8 cellular contexts compared by ENCODE assay signal in the genomic region with DNA sequence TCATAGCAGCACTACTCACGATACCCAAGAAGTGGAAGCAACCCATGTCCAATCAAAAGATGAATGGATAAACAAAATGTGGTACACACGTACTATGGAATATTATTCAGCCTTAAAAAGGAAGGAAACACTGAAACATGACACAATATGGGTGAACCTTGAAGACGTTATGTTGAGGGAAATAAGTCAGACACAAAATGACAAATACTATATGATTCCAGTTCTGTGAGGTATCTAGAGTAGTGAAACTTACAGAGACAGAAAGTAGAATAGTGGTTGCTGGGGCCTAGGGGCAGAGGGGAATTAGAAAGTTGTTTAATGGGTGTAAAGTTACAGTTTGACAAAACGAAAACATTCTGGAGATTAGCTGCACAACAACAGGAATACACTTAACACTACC. TPM values are rescaled to one million over a fixed set of nuclear protein-coding genes. Genes with fewer than 3 reads are reported as not detected.
DNase-seq lines count a peak whose midpoint lies in the region; ATAC-seq, FAIRE-seq and TF ChIP-seq lines count a peak whose summit lies in the region.

No MANE protein-coding gene starts in this region.

- no peak overlapping the region for H3K9ac ChIP-seq in mesendoderm (ENCODE audit: low read length)

- DNase-seq in activated T-cell treated with anti-CD3 and anti-CD28 coated beads, Interleukin-2, amount 50 U/mL, for 72 hours = peak; percentile 15 to 29
- DNase-seq in activated T-cell treated with anti-CD3 and anti-CD28 coated beads for 4 hours (no peak), H54 (ENCODE audit: insufficient read length, low spot score) (no peak), aorta (no peak), AG20443 (ENCODE audit: low spot score) (no peak), mesendoderm (no peak)
- DNase-seq in stimulated activated effector memory CD8-positive, alpha-beta T cell treated with anti-CD3 and anti-CD28 coated beads, Interleukin-12 subunit alpha, Interleukin-12 subunit beta, amount 100 ng/mL, for 72 hours (ENCODE audit: low spot score in 2 of 2) = no peak

- H3K36me3 ChIP-seq in aorta (ENCODE audit: control insufficient read depth in 1 of 2, insufficient read depth in 2 of 2, low read length in 1 of 2) = no peaks in the 10 kb centered on the region
- no peaks in the 10 kb centered on the region for H3K36me3 ChIP-seq in mesendoderm (ENCODE audit: control insufficient read depth, insufficient read depth, low read length)

- intact Hi-C loops in aorta (cut with DNase I) = no loop called here

- no peaks in the 10 kb centered on the region for H3K27me3 Mint-ChIP-seq in activated T-cell treated with anti-CD3 and anti-CD28 coated beads, Interleukin-2, amount 50 U/mL, for 72 hours (ENCODE audit: low read depth)

- peak overlapping the region; percentile 66 to 85 for H3K4me3 Mint-ChIP-seq in activated T-cell treated with anti-CD3 and anti-CD28 coated beads, Interleukin-2, amount 50 U/mL, for 72 hours
- peak overlapping the region; percentile 14 for H3K4me3 Mint-ChIP-seq in stimulated activated effector memory CD8-positive, alpha-beta T cell treated with anti-CD3 and anti-CD28 coated beads, Interleukin-12 subunit alpha, Interleukin-12 subunit beta, amount 100 ng/mL, for 72 hours

- peaks cover 56% of the 10 kb centered on the region for H3K4me1 Mint-ChIP-seq in activated T-cell treated with anti-CD3 and anti-CD28 coated beads, Interleukin-2, amount 50 U/mL, for 72 hours (ENCODE audit: low read depth)
- peaks cover 55% of the 10 kb centered on the region for H3K4me1 Mint-ChIP-seq in stimulated activated effector memory CD8-positive, alpha-beta T cell treated with anti-CD3 and anti-CD28 coated beads, Interleukin-12 subunit alpha, Interleukin-12 subunit beta, amount 100 ng/mL, for 72 hours

- no peak overlapping the region for H2BK120ac ChIP-seq in mesendoderm (ENCODE audit: low read depth, low read length)

- H3K56ac ChIP-seq in mesendoderm (ENCODE audit: low read length) = no peak overlapping the region

- H3K23ac ChIP-seq in mesendoderm (ENCODE audit: low read length) = no peak overlapping the region

- H4K8ac ChIP-seq in mesendoderm (ENCODE audit: low read depth, low read length) = no peak overlapping the region

- peaks cover 66% of the 10 kb centered on the region for H3K79me2 ChIP-seq in mesendoderm (ENCODE audit: control insufficient read depth, insufficient read depth, low read length)

- no peak overlapping the region for H2BK15ac ChIP-seq in mesendoderm (replicated peaks; ENCODE audit: low read depth)

- H2BK5ac ChIP-seq in mesendoderm (ENCODE audit: low read length) = no peak overlapping the region

- TF ChIP-seq POLR2A in H54 (IDR thresholded peaks at IDR 0.05; ENCODE audit: low read depth, low read length) = no peak

- no peak overlapping the region for H3K18ac ChIP-seq in mesendoderm (ENCODE audit: low read length)

- no peak overlapping the region for H4K5ac ChIP-seq in mesendoderm (ENCODE audit: low read length)

- H3K4me3 ChIP-seq in aorta (ENCODE audit: low read length in 2 of 2) = no peak overlapping the region
- no peak overlapping the region for H3K4me3 ChIP-seq in mesendoderm (ENCODE audit: low read length)

- ATAC-seq in activated T-cell treated with anti-CD3 and anti-CD28 coated beads, Interleukin-2, amount 50 U/mL, for 72 hours (replicated peaks in 1 of 2) = peak; percentile 92 to 96
- peak; percentile 94 for ATAC-seq in HG03521 (IDR thresholded peaks at IDR 0.05; ENCODE audit: unreplicated experiment)
- ATAC-seq in stimulated activated effector memory CD8-positive, alpha-beta T cell treated with anti-CD3 and anti-CD28 coated beads, Interleukin-12 subunit alpha, Interleukin-12 subunit beta, amount 100 ng/mL, for 72 hours = peak; percentile 98
- no peak for ATAC-seq in aorta (ENCODE audit: low FRiP score)

- H3K9me3 Mint-ChIP-seq in activated T-cell treated with anti-CD3 and anti-CD28 coated beads, Interleukin-2, amount 50 U/mL, for 72 hours = no peaks in the 10 kb centered on the region
- no peaks in the 10 kb centered on the region for H3K9me3 Mint-ChIP-seq in stimulated activated effector memory CD8-positive, alpha-beta T cell treated with anti-CD3 and anti-CD28 coated beads, Interleukin-12 subunit alpha, Interleukin-12 subunit beta, amount 100 ng/mL, for 72 hours

- FAIRE-seq in H54 (lab: Jason Lieb, UNC) = peak; percentile 52

- peaks cover 2% of the 10 kb centered on the region for H3K79me1 ChIP-seq in mesendoderm (ENCODE audit: low read length)

- H3K4ac ChIP-seq in mesendoderm (ENCODE audit: low read depth, low read length) = no peak overlapping the region

- no peaks in the 10 kb centered on the region for H3K9me3 ChIP-seq in aorta (ENCODE audit: control insufficient read depth, low read length)

- no peaks in the 10 kb centered on the region for H3K27me3 ChIP-seq in aorta (ENCODE audit: control insufficient read depth in 1 of 2, insufficient read depth in 2 of 2, low read length in 1 of 2)
- no peaks in the 10 kb centered on the region for H3K27me3 ChIP-seq in mesendoderm (ENCODE audit: insufficient read depth, low read length, poor library complexity)

- no peak overlapping the region for H3K4me2 ChIP-seq in mesendoderm (ENCODE audit: low read length)

- H3K27ac ChIP-seq in aorta (ENCODE audit: low read depth in 1 of 2, low read length in 2 of 2) (no peak overlapping the region), mesendoderm (ENCODE audit: low read depth, low read length) (no peak overlapping the region)

- peak overlapping the region; percentile 34 for H3K27ac Mint-ChIP-seq in activated T-cell treated with anti-CD3 and anti-CD28 coated beads, Interleukin-2, amount 50 U/mL, for 72 hours
- H3K27ac Mint-ChIP-seq in stimulated activated effector memory CD8-positive, alpha-beta T cell treated with anti-CD3 and anti-CD28 coated beads, Interleukin-12 subunit alpha, Interleukin-12 subunit beta, amount 100 ng/mL, for 72 hours = peak overlapping the region; percentile 74

- no peak overlapping the region for H2AK5ac ChIP-seq in mesendoderm (ENCODE audit: low read length)

- 92% methylated on average over 4 of the region's 4 CpGs for WGBS in aorta, 2 donors
- no CpG with 5 or more reads among the region's 4 CpGs for WGBS in mesendoderm (ENCODE audit: extremely low coverage, insufficient coverage, low lambda C conversion rate)

- H3K4me1 ChIP-seq in aorta (ENCODE audit: control insufficient read depth in 1 of 2, insufficient read depth in 2 of 2, low read length in 2 of 2) (peaks cover 2 to 4% of the 10 kb centered on the region in 2 donors), mesendoderm (ENCODE audit: control insufficient read depth, low read depth, low read length) (peaks cover 5% of the 10 kb centered on the region)

- H3K36me3 Mint-ChIP-seq in activated T-cell treated with anti-CD3 and anti-CD28 coated beads, Interleukin-2, amount 50 U/mL, for 72 hours (ENCODE audit: insufficient read depth in 2 of 2) = peaks cover 0 to 2% of the 10 kb centered on the region in 2 donors
- peaks cover 10% of the 10 kb centered on the region for H3K36me3 Mint-ChIP-seq in stimulated activated effector memory CD8-positive, alpha-beta T cell treated with anti-CD3 and anti-CD28 coated beads, Interleukin-12 subunit alpha, Interleukin-12 subunit beta, amount 100 ng/mL, for 72 hours

RNA-seq across cellular contexts. Expression of gene TLK1, which starts 24.7 kb away (rescaled TPM):
- total RNA-seq in activated T-cell treated with anti-CD3 and anti-CD28 coated beads, Interleukin-2, amount 50 U/mL, for 72 hours = 100 to 1,000 TPM in 1 of 2 donors, 10 to 100 TPM in 1; 96.0 to 102 TPM
- total RNA-seq in aorta = 10 to 100 TPM; 53.7 to 61.8 TPM
- 10 to 100 TPM; 12.3 to 15.2 TPM for polyA plus RNA-seq in aorta
- 51.8 TPM for polyA plus RNA-seq in mesendoderm (2013, experiment 1 of 2)
- 50.9 TPM for polyA plus RNA-seq in mesendoderm (2013, experiment 2 of 2)

Comparison
In these comparisons a context has a peak if more than half of its experiments do, and no peak if none do; other contexts are left out.
1. DNase-seq: peak in activated T-cell treated with anti-CD3 and anti-CD28 coated beads, Interleukin-2, amount 50 U/mL, for 72 hours (2 of 2); none in activated T-cell treated with anti-CD3 and anti-CD28 coated beads for 4 hours (single experiment), H54 (single experiment), stimulated activated effector memory CD8-positive, alpha-beta T cell treated with anti-CD3 and anti-CD28 coated beads, Interleukin-12 subunit alpha, Interleukin-12 subunit beta, amount 100 ng/mL, for 72 hours (0 of 2), aorta (0 of 2), AG20443 (single experiment) and mesendoderm (single experiment).